Comparison of ENCODE assay signal across 1 cellular context in genomic region chr10:103367782-103368518, GRCh38.
TF ChIP-seq lines count a peak whose summit lies in the region.

Gene TAF5, plus strand, starts transcription at chr10:103367976. Its CDS starts 14 bp downstream, at chr10:103367990.

TF ChIP-seq in GM12878, 131 proteins besides CTCF, POLR2A, EP300 and RAD21 (continued from another document and continues in another):
- TF ChIP-seq ZSCAN29 (IDR thresholded peaks at IDR 0.05): no peak
- TF ChIP-seq TCF12 (IDR thresholded peaks at IDR 0.05; ENCODE audit: low read depth, low read length): peak; percentile 29; the same call in 1 of the 2 replicates
- no peak for TF ChIP-seq SMC3 (IDR thresholded peaks at IDR 0.05; ENCODE audit: borderline replicate concordance, low read length)
- TF ChIP-seq NFXL1 (IDR thresholded peaks at IDR 0.05; ENCODE audit: borderline replicate concordance): no peak
- no peak for TF ChIP-seq CEBPB (IDR thresholded peaks at IDR 0.05; ENCODE audit: borderline replicate concordance in 1 of 2, low read depth in 2 of 2, low read length in 2 of 2)
- peak; percentile 75; the same call in 1 of the 2 replicates for TF ChIP-seq TBL1XR1 (IDR thresholded peaks at IDR 0.05; ENCODE audit: low read depth, low read length)
- no peak for TF ChIP-seq NFYA (IDR thresholded peaks at IDR 0.05; ENCODE audit: borderline replicate concordance, low read depth, low read length)
- peak; percentile 26; the same call in 1 of the 2 replicates for TF ChIP-seq NR2C1 (IDR thresholded peaks at IDR 0.05)
- TF ChIP-seq, protein P1, sequence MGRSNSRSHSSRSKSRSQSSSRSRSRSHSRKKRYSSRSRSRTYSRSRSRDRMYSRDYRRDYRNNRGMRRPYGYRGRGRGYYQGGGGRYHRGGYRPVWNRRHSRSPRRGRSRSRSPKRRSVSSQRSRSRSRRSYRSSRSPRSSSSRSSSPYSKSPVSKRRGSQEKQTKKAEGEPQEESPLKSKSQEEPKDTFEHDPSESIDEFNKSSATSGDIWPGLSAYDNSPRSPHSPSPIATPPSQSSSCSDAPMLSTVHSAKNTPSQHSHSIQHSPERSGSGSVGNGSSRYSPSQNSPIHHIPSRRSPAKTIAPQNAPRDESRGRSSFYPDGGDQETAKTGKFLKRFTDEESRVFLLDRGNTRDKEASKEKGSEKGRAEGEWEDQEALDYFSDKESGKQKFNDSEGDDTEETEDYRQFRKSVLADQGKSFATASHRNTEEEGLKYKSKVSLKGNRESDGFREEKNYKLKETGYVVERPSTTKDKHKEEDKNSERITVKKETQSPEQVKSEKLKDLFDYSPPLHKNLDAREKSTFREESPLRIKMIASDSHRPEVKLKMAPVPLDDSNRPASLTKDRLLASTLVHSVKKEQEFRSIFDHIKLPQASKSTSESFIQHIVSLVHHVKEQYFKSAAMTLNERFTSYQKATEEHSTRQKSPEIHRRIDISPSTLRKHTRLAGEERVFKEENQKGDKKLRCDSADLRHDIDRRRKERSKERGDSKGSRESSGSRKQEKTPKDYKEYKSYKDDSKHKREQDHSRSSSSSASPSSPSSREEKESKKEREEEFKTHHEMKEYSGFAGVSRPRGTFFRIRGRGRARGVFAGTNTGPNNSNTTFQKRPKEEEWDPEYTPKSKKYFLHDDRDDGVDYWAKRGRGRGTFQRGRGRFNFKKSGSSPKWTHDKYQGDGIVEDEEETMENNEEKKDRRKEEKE (IDR thresholded peaks at IDR 0.05): no peak
- TF ChIP-seq ZNF687 (IDR thresholded peaks at IDR 0.05): peak; percentile 74; the same call in 1 of the 2 replicates
- TF ChIP-seq NBN (IDR thresholded peaks at IDR 0.05): no peak
- no peak for TF ChIP-seq NFIC (IDR thresholded peaks at IDR 0.05; ENCODE audit: low read depth, low read length)
- TF ChIP-seq EGR1 (IDR thresholded peaks at IDR 0.05; ENCODE audit: borderline replicate concordance in 1 of 2, low read depth in 2 of 2, low read length in 2 of 2): peak in 1 of 2 experiments; percentile 25; a peak in 2 of 3 replicates
- peak; percentile 61; the same call in 1 of the 2 replicates for TF ChIP-seq SPI1 (IDR thresholded peaks at IDR 0.05; ENCODE audit: borderline replicate concordance, insufficient read depth, low read depth, low read length)
- peak; percentile 85; the same call in 1 of the 2 replicates for TF ChIP-seq CREB1 (IDR thresholded peaks at IDR 0.05; ENCODE audit: low read depth)
- 0 out of 2 replicates have a peak, but pooled peaks have one; percentile 55 for TF ChIP-seq CBX5 (IDR thresholded peaks at IDR 0.05; ENCODE audit: low read depth)
- peak; percentile 92 for TF ChIP-seq GATAD2B (conservative IDR thresholded peaks at IDR 0.05; ENCODE audit: low read depth)
- peak; percentile 61 for TF ChIP-seq MYC (IDR thresholded peaks at IDR 0.05; ENCODE audit: insufficient read depth, insufficient read length, insufficient replicate concordance, low read length, severe bottlenecking)
- TF ChIP-seq SRF (IDR thresholded peaks at IDR 0.05; ENCODE audit: low read depth in 2 of 2, low read length in 2 of 2): 0 out of 4 replicates have a peak, but pooled peaks of 1 of the 2 experiments have one; percentile 33
- peak; percentile 54; the same call in 1 of the 2 replicates for TF ChIP-seq IRF4 (IDR thresholded peaks at IDR 0.05; ENCODE audit: low read depth, low read length)
- TF ChIP-seq, protein P2, sequence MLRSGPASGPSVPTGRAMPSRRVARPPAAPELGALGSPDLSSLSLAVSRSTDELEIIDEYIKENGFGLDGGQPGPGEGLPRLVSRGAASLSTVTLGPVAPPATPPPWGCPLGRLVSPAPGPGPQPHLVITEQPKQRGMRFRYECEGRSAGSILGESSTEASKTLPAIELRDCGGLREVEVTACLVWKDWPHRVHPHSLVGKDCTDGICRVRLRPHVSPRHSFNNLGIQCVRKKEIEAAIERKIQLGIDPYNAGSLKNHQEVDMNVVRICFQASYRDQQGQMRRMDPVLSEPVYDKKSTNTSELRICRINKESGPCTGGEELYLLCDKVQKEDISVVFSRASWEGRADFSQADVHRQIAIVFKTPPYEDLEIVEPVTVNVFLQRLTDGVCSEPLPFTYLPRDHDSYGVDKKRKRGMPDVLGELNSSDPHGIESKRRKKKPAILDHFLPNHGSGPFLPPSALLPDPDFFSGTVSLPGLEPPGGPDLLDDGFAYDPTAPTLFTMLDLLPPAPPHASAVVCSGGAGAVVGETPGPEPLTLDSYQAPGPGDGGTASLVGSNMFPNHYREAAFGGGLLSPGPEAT (IDR thresholded peaks at IDR 0.05; ENCODE audit: low read depth): no peak
- no peak for TF ChIP-seq NR2C2 (IDR thresholded peaks at IDR 0.05; ENCODE audit: borderline replicate concordance, control insufficient read depth, insufficient read length, low read depth)
- peak; percentile 38; the same call in 1 of the 2 replicates for TF ChIP-seq ZNF24 (IDR thresholded peaks at IDR 0.05)
- TF ChIP-seq ESRRA (IDR thresholded peaks at IDR 0.05; ENCODE audit: low read length): no peak
- TF ChIP-seq FOXK2 (IDR thresholded peaks at IDR 0.05): no peak
- TF ChIP-seq SP1 (IDR thresholded peaks at IDR 0.05; ENCODE audit: low read depth, low read length): peak; percentile 45
- peak; percentile 84; the same call in 2 of the 3 replicates for TF ChIP-seq POU2F2 (IDR thresholded peaks at IDR 0.05; ENCODE audit: borderline replicate concordance, low read depth, low read length)
- TF ChIP-seq ATF3 (IDR thresholded peaks at IDR 0.05; ENCODE audit: borderline replicate concordance, extremely low read depth, low read depth, low read length): peak; percentile 82; the same call in 1 of the 2 replicates
- no peak for TF ChIP-seq HDAC6 (IDR thresholded peaks at IDR 0.05; ENCODE audit: unreplicated experiment)
- no peak for TF ChIP-seq SREBF1 (IDR thresholded peaks at IDR 0.05; ENCODE audit: low read length)
- peak; percentile 67; the same call in 1 of the 2 replicates for TF ChIP-seq ZNF592 (IDR thresholded peaks at IDR 0.05)
- TF ChIP-seq TCF7 (IDR thresholded peaks at IDR 0.05; ENCODE audit: borderline replicate concordance): no peak
- TF ChIP-seq RCOR1 (conservative IDR thresholded peaks at IDR 0.05; ENCODE audit: low read depth, low read length): no peak
- no peak for TF ChIP-seq RFX5 (IDR thresholded peaks at IDR 0.05; ENCODE audit: low read depth, low read length)
- 0 out of 2 replicates have a peak, but pooled peaks have one; percentile 72 for TF ChIP-seq TARDBP (IDR thresholded peaks at IDR 0.05; ENCODE audit: borderline replicate concordance)
- TF ChIP-seq MEF2B (IDR thresholded peaks at IDR 0.05; ENCODE audit: partially characterized antibody, poor library complexity, severe bottlenecking): no peak
- no peak for TF ChIP-seq USF1 (IDR thresholded peaks at IDR 0.05; ENCODE audit: borderline replicate concordance, extremely low read length, insufficient read depth, low read depth, low read length)
- TF ChIP-seq SREBF2 (IDR thresholded peaks at IDR 0.05; ENCODE audit: low read length): no peak
- TF ChIP-seq BHLHE40 (IDR thresholded peaks at IDR 0.05; ENCODE audit: borderline replicate concordance in 1 of 2, low read depth in 2 of 2, low read length in 1 of 2): peak in 1 of 2 experiments; percentile 32; a peak in 1 of 4 replicates
- peak; percentile 82 for TF ChIP-seq E2F8 (IDR thresholded peaks at IDR 0.05; ENCODE audit: low read depth, partially characterized antibody)
- peak; percentile 76; the same call in 1 of the 2 replicates for TF ChIP-seq SMAD5 (IDR thresholded peaks at IDR 0.05; ENCODE audit: low read depth)
- TF ChIP-seq ZNF384 (IDR thresholded peaks at IDR 0.05; ENCODE audit: borderline replicate concordance, low read depth, low read length): no peak
- TF ChIP-seq CREM (IDR thresholded peaks at IDR 0.05; ENCODE audit: low read depth): peak; percentile 63; the same call in 1 of the 2 replicates
- no peak for TF ChIP-seq ZNF274 (IDR thresholded peaks at IDR 0.05; ENCODE audit: insufficient read depth, insufficient read length)
- TF ChIP-seq HDGF (IDR thresholded peaks at IDR 0.05): peak; percentile 91
- TF ChIP-seq FOS (IDR thresholded peaks at IDR 0.05; ENCODE audit: borderline replicate concordance, extremely low read depth, insufficient read length): no peak
- no peak for TF ChIP-seq RELA (IDR thresholded peaks at IDR 0.05; ENCODE audit: borderline replicate concordance, partially characterized antibody)
